Comparison of ENCODE assay signal across 27 cellular contexts in genomic region chr11:128934926-128935325, GRCh38.
"Had no signal": no experiment of that assay in that cellular context is flagged by ENCODE, and none has a peak within 500 bp of the region (broad histone marks: within the 10 kb centered on the region; RNA-seq: fewer than 3 reads in every experiment).

No MANE protein-coding gene starts in this region.

- H3K27me3 ChIP-seq: neutrophil, pancreas, right lobe of liver, testis, transverse colon, upper lobe of right lung, uterus had no signal

- H3K4me3 ChIP-seq: pancreas, prostate gland, right lobe of liver, sigmoid colon, suprapubic skin, testis, tibial artery, transverse colon, upper lobe of right lung, uterus had no signal

- H3K9me3 ChIP-seq: neutrophil, pancreas, prostate gland, right lobe of liver, sigmoid colon, suprapubic skin, testis, tibial artery, transverse colon, upper lobe of right lung, uterus had no signal

- DNase-seq: naive thymus-derived CD8-positive, alpha-beta T cell; nephron progenitor cell; nucleus accumbens; pancreas; right cardiac atrium; right lobe of liver; sigmoid colon; small intestine; stimulated activated CD4-positive, alpha-beta T cell treated with anti-CD3 and anti-CD28 coated beads, Interleukin-12 subunit alpha, Interleukin-12 subunit beta, amount 100 ng/mL, for 4 hours; stimulated activated CD4-positive, alpha-beta T cell treated with anti-CD3 and anti-CD28 coated beads, Interleukin-1b, Interleukin-23, amount 100 ng/mL, for 48 hours; stimulated activated CD4-positive, alpha-beta T cell treated with anti-CD3 and anti-CD28 coated beads, Interleukin-4, amount 100 ng/mL, for 1 hour; stimulated activated CD4-positive, alpha-beta T cell treated with anti-CD3 and anti-CD28 coated beads, Interleukin-4, amount 100 ng/mL, for 4 hours; stimulated activated CD8-positive, alpha-beta memory T cell treated with anti-CD3 and anti-CD28 coated beads, Interleukin-4, amount 100 ng/mL, for 48 hours; stimulated activated naive CD4-positive, alpha-beta T cell; stimulated activated naive CD8-positive, alpha-beta T cell treated with anti-CD3 and anti-CD28 coated beads, Interleukin-15, amount 100 ng/mL, for 72 hours; stimulated activated naive CD8-positive, alpha-beta T cell treated with anti-CD3 and anti-CD28 coated beads, Interleukin-15, Interleukin-2, amounts not matched to agents 100 U/mL and 50 U/mL, for 24 hours; substantia nigra; testis; tibial artery; transverse colon; upper lobe of right lung; uterus had no signal

- H3K27ac ChIP-seq: neutrophil, pancreas, prostate gland, right lobe of liver, sigmoid colon, suprapubic skin, testis, tibial artery, transverse colon, upper lobe of right lung, uterus had no signal

- H3K4me1 ChIP-seq: pancreas, prostate gland, right lobe of liver, sigmoid colon, testis, transverse colon, upper lobe of right lung, uterus had no signal

- H3K36me3 ChIP-seq: neutrophil, pancreas, prostate gland, right lobe of liver, sigmoid colon, suprapubic skin, tibial artery, transverse colon, upper lobe of right lung, uterus had no signal

- ATAC-seq: naive thymus-derived CD8-positive, alpha-beta T cell; natural killer cell treated with Interleukin-12 subunit alpha and Interleukin-12 subunit beta and Interleukin-15 and Interleukin-18, amount 100 ng/mL, for 72 hours; pancreas; right cardiac atrium; right lobe of liver; stimulated activated memory B cell treated with anti-CD40 and anti-IgM and Interleukin-4, amounts not matched to agents 10 μg/mL and 1 μg/mL and 100 μg/mL, for 72 hours; stimulated activated naive CD8-positive, alpha-beta T cell treated with anti-CD3 and anti-CD28 coated beads, Interleukin-15, amount 100 ng/mL, for 72 hours; stimulated activated naive CD8-positive, alpha-beta T cell treated with anti-CD3 and anti-CD28 coated beads, Interleukin-15, Interleukin-2, amounts not matched to agents 100 U/mL and 50 U/mL, for 24 hours; upper lobe of right lung had no signal
